ENCODE assay signal across 11 cellular contexts in genomic region chr2:85604568-85605339, GRCh38. TPM values are rescaled to one million over a fixed set of nuclear protein-coding genes. Genes with fewer than 3 reads are reported as not detected.
DNase-seq lines count a peak whose midpoint lies in the region; ATAC-seq and TF ChIP-seq lines count a peak whose summit lies in the region.
"Had no signal": no experiment of that assay in that cellular context is flagged by ENCODE, and none has a peak within 500 bp of the region (broad histone marks: within the 10 kb centered on the region; RNA-seq: fewer than 3 reads in every experiment).

No MANE protein-coding gene starts in this region.

- no peaks in the 10 kb centered on the region for H3K27me3 Mint-ChIP-seq in activated T-helper 1 cell treated with anti-CD3 and anti-CD28 coated beads, Interleukin-12 subunit alpha, Interleukin-12 subunit beta, Interleukin-2, Interleukin-4 antibody, amounts not matched to agents 30 ng/mL and 10 ng/mL and 1 ng/mL, durations not matched to agents 14 hours and 24 hours and 36 hours (ENCODE audit: insufficient read depth)

- no peak overlapping the region for H3K27ac Mint-ChIP-seq in activated T-helper 1 cell treated with anti-CD3 and anti-CD28 coated beads, Interleukin-12 subunit alpha, Interleukin-12 subunit beta, Interleukin-2, Interleukin-4 antibody, amounts not matched to agents 30 ng/mL and 10 ng/mL and 1 ng/mL, durations not matched to agents 14 hours and 24 hours and 36 hours
- H3K27ac Mint-ChIP-seq: T-helper 1 cell treated with Interleukin-12 subunit alpha and Interleukin-12 subunit beta and Interleukin-4 antibody, amounts not matched to agents 30 μg/mL and 1 μg/mL, for 36 hours had no signal

- no peaks in the 10 kb centered on the region for H3K9me3 Mint-ChIP-seq in activated T-helper 1 cell treated with anti-CD3 and anti-CD28 coated beads, Interleukin-12 subunit alpha, Interleukin-12 subunit beta, Interleukin-2, Interleukin-4 antibody, amounts not matched to agents 30 ng/mL and 10 ng/mL and 1 ng/mL, durations not matched to agents 14 hours and 24 hours and 36 hours
- H3K9me3 Mint-ChIP-seq: T-helper 1 cell treated with Interleukin-12 subunit alpha and Interleukin-12 subunit beta and Interleukin-4 antibody, amounts not matched to agents 30 μg/mL and 1 μg/mL, for 36 hours had no signal

- no peaks in the 10 kb centered on the region for H3K27me3 ChIP-seq in BLaER1 treated with 17β-estradiol and CSF1 and Interleukin-3, amounts not matched to agents 10 nM and 100 nM
- H3K27me3 ChIP-seq in lower lobe of right lung (ENCODE audit: low read depth) = no peaks in the 10 kb centered on the region

- no peak for TF ChIP-seq CTCF in lower lobe of right lung (IDR thresholded peaks at IDR 0.05)

- DNase-seq in activated T-helper 1 cell treated with anti-CD3 and anti-CD28 coated beads, Interleukin-12 subunit alpha, Interleukin-12 subunit beta, Interleukin-2, Interleukin-4 antibody, amounts not matched to agents 30 ng/mL and 10 ng/mL and 1 ng/mL, durations not matched to agents 14 hours and 24 hours and 36 hours (ENCODE audit: low spot score) = no peak
- DNase-seq in lower lobe of right lung (no peak), HCEC 1CT (no peak), NCI-H1092 (lab: John Stamatoyannopoulos, UW) (no peak), mesenteric fat pad (ENCODE audit: low spot score) (no peak)
- DNase-seq: activated T-cell treated with anti-CD3 and anti-CD28 coated beads for 4 hours, NCI-H2171 had no signal

- H4K20me1 ChIP-seq in BLaER1 treated with 17β-estradiol and CSF1 and Interleukin-3, amounts not matched to agents 10 nM and 100 nM = peaks cover 0 to 62% (median 37%) of the 10 kb centered on the region in 11 experiments; a peak in 15 of 22 replicates

- H3K4me1 Mint-ChIP-seq in activated T-helper 1 cell treated with anti-CD3 and anti-CD28 coated beads, Interleukin-12 subunit alpha, Interleukin-12 subunit beta, Interleukin-2, Interleukin-4 antibody, amounts not matched to agents 30 ng/mL and 10 ng/mL and 1 ng/mL, durations not matched to agents 14 hours and 24 hours and 36 hours (ENCODE audit: low read depth) = peaks cover 17% of the 10 kb centered on the region

- no peak overlapping the region for H3K27ac ChIP-seq in BLaER1 treated with 17β-estradiol and CSF1 and Interleukin-3, amounts not matched to agents 10 nM and 100 nM
- H3K27ac ChIP-seq in lower lobe of right lung = peak overlapping the region; percentile 90

- H3K9ac ChIP-seq in BLaER1 treated with 17β-estradiol and CSF1 and Interleukin-3, amounts not matched to agents 10 nM and 100 nM = no peak overlapping the region; a peak in 2 of 22 replicates

- H3K4me1 ChIP-seq in BLaER1 treated with 17β-estradiol and CSF1 and Interleukin-3, amounts not matched to agents 10 nM and 100 nM = peaks cover 22 to 63% (median 41%) of the 10 kb centered on the region in 10 experiments
- peaks cover 74% of the 10 kb centered on the region for H3K4me1 ChIP-seq in lower lobe of right lung

- H3K4me3 Mint-ChIP-seq in activated T-helper 1 cell treated with anti-CD3 and anti-CD28 coated beads, Interleukin-12 subunit alpha, Interleukin-12 subunit beta, Interleukin-2, Interleukin-4 antibody, amounts not matched to agents 30 ng/mL and 10 ng/mL and 1 ng/mL, durations not matched to agents 14 hours and 24 hours and 36 hours = peak overlapping the region; percentile 26

- H3K4me3 ChIP-seq in BLaER1 treated with 17β-estradiol and CSF1 and Interleukin-3, amounts not matched to agents 10 nM and 100 nM = no peak overlapping the region
- H3K4me3 ChIP-seq in lower lobe of right lung = peak overlapping the region; percentile 82

- peaks cover 26 to 58% (median 47%) of the 10 kb centered on the region in 11 experiments for H3K36me3 ChIP-seq in BLaER1 treated with 17β-estradiol and CSF1 and Interleukin-3, amounts not matched to agents 10 nM and 100 nM
- peaks cover 41% of the 10 kb centered on the region for H3K36me3 ChIP-seq in lower lobe of right lung

- ATAC-seq in lower lobe of right lung = no peak
- ATAC-seq: left colon had no signal

- peak overlapping the region in 9 of 11 experiments; percentile 88 to 98 (median 94); a peak in 14 of 22 replicates for H3K4me2 ChIP-seq in BLaER1 treated with 17β-estradiol and CSF1 and Interleukin-3, amounts not matched to agents 10 nM and 100 nM

- intact Hi-C loops in activated T-helper 1 cell treated with anti-CD3 and anti-CD28 coated beads, Interleukin-12 subunit alpha, Interleukin-12 subunit beta, Interleukin-2, Interleukin-4 antibody, amounts not matched to agents 30 ng/mL and 10 ng/mL and 1 ng/mL, durations not matched to agents 14 hours and 24 hours and 36 hours (cut with micrococcal nuclease) = no loop called here
- intact Hi-C loops in lower lobe of right lung (cut with DNase I) = no loop called here

- no peaks in the 10 kb centered on the region for H3K9me3 ChIP-seq in BLaER1 treated with 17β-estradiol and CSF1 and Interleukin-3, amounts not matched to agents 10 nM and 100 nM (replicated peaks in 1 of 11)
- no peaks in the 10 kb centered on the region for H3K9me3 ChIP-seq in lower lobe of right lung
- H3K9me3 ChIP-seq: Caco-2 had no signal

- H3K36me3 Mint-ChIP-seq in activated T-helper 1 cell treated with anti-CD3 and anti-CD28 coated beads, Interleukin-12 subunit alpha, Interleukin-12 subunit beta, Interleukin-2, Interleukin-4 antibody, amounts not matched to agents 30 ng/mL and 10 ng/mL and 1 ng/mL, durations not matched to agents 14 hours and 24 hours and 36 hours (ENCODE audit: low read depth) = peaks cover 22% of the 10 kb centered on the region

RNA-seq across cellular contexts. Expression of gene TMEM150A, which starts 2.3 kb away (rescaled TPM):
- 7.0 and 8.9 TPM in 2 replicates for total RNA-seq in activated T-helper 1 cell treated with anti-CD3 and anti-CD28 coated beads, Interleukin-12 subunit alpha, Interleukin-12 subunit beta, Interleukin-2, Interleukin-4 antibody, amounts not matched to agents 30 ng/mL and 10 ng/mL and 1 ng/mL, durations not matched to agents 14 hours and 24 hours and 36 hours
- 28.9 TPM for total RNA-seq in lower lobe of right lung
- 27.7 TPM for total RNA-seq in mesenteric fat pad

RNA-seq across cellular contexts. Expression of gene C2orf68, which starts 7.1 kb away (rescaled TPM):
- 36.3 and 36.7 TPM in 2 replicates for total RNA-seq in activated T-helper 1 cell treated with anti-CD3 and anti-CD28 coated beads, Interleukin-12 subunit alpha, Interleukin-12 subunit beta, Interleukin-2, Interleukin-4 antibody, amounts not matched to agents 30 ng/mL and 10 ng/mL and 1 ng/mL, durations not matched to agents 14 hours and 24 hours and 36 hours
- total RNA-seq in lower lobe of right lung = 40.6 TPM
- total RNA-seq in mesenteric fat pad = 26.3 TPM

RNA-seq across cellular contexts. Expression of gene RNF181, which starts 9.2 kb away (rescaled TPM):
- total RNA-seq in activated T-helper 1 cell treated with anti-CD3 and anti-CD28 coated beads, Interleukin-12 subunit alpha, Interleukin-12 subunit beta, Interleukin-2, Interleukin-4 antibody, amounts not matched to agents 30 ng/mL and 10 ng/mL and 1 ng/mL, durations not matched to agents 14 hours and 24 hours and 36 hours = 111 and 116 TPM in 2 replicates
- 89.8 TPM for total RNA-seq in lower lobe of right lung
- total RNA-seq in mesenteric fat pad = 110 TPM

RNA-seq across cellular contexts. Expression of gene USP39, which starts 11.2 kb away (rescaled TPM):
- total RNA-seq in activated T-helper 1 cell treated with anti-CD3 and anti-CD28 coated beads, Interleukin-12 subunit alpha, Interleukin-12 subunit beta, Interleukin-2, Interleukin-4 antibody, amounts not matched to agents 30 ng/mL and 10 ng/mL and 1 ng/mL, durations not matched to agents 14 hours and 24 hours and 36 hours = 90.2 and 93.1 TPM in 2 replicates
- total RNA-seq in lower lobe of right lung (40.2 TPM), mesenteric fat pad (37.1 TPM)

RNA-seq across cellular contexts. Expression of gene VAMP5, which starts 20.5 kb away (rescaled TPM):
- 31.7 and 40.0 TPM in 2 replicates for total RNA-seq in activated T-helper 1 cell treated with anti-CD3 and anti-CD28 coated beads, Interleukin-12 subunit alpha, Interleukin-12 subunit beta, Interleukin-2, Interleukin-4 antibody, amounts not matched to agents 30 ng/mL and 10 ng/mL and 1 ng/mL, durations not matched to agents 14 hours and 24 hours and 36 hours
- total RNA-seq in lower lobe of right lung = 87.0 TPM
- total RNA-seq in mesenteric fat pad = 70.3 TPM
